Comparison of ENCODE assay signal across 10 cellular contexts in the genomic region with DNA sequence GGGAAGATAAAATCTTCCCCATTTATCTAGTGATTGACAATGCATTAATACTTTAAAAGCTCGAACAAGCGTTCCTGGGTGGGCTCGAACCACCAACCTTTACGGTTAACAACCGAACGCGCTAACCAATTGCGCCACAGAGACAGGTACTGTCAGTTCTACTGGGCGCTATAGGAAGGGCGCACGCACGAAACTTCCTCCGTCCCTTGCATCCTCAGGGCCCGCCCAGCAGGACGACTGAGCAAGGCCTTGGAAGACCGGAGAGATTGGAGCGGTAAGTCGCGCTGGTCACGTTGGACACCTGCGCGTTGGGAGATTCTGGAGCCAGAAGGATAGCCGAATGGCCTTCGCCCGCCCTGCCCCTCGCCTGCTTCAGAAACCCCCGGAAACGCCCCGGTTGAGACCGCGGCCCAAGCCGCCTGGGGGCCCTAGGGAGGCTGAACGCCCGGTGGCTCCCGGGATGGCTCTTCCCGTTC. TPM values are rescaled to one million over a fixed set of nuclear protein-coding genes. Genes with fewer than 3 reads are reported as not detected.
DNase-seq lines count a peak whose midpoint lies in the region; ATAC-seq, FAIRE-seq and TF ChIP-seq lines count a peak whose summit lies in the region.
"Not testable (repeated sequence)": the region's sequence is repeated elsewhere in the genome, so short reads cannot be mapped to it uniquely, and the experiment has no call there.
"Had no signal": no experiment of that assay in that cellular context is flagged by ENCODE, and none has a peak within 500 bp of the region (broad histone marks: within the 10 kb centered on the region; RNA-seq: fewer than 3 reads in every experiment).

No MANE protein-coding gene starts in this region.

- H3K9me3 Mint-ChIP-seq in T-helper 2 cell treated with Interferon-gamma antibody and Interleukin-4, amounts not matched to agents 5 μg/mL and 100 μg/mL, for 36 hours: not testable (repeated sequence)

- POLR2A ChIA-PET in A549 (lab: Yijun Ruan, JAX): not testable (repeated sequence)

- H3K4me1 ChIP-seq in A549: not testable (repeated sequence)

- not testable (repeated sequence) for TF ChIP-seq CTCF in A549 (IDR thresholded peaks at IDR 0.05); omental fat pad (IDR thresholded peaks at IDR 0.05)

- not testable (repeated sequence) for H3K27me3 Mint-ChIP-seq in T-helper 2 cell treated with Interferon-gamma antibody and Interleukin-4, amounts not matched to agents 5 μg/mL and 100 μg/mL, for 36 hours (ENCODE audit: low read depth)

- H3K27ac ChIP-seq in A549: peak overlapping the region; percentile 72 to 82

- ATAC-seq in A549: peak in 1 of 2 experiments; percentile 92; a peak in 3 of 6 replicates
- ATAC-seq in omental fat pad (ENCODE audit: low FRiP score): not testable (repeated sequence)

- peak overlapping the region; percentile 83 for H3K27ac Mint-ChIP-seq in T-helper 2 cell treated with Interferon-gamma antibody and Interleukin-4, amounts not matched to agents 5 μg/mL and 100 μg/mL, for 36 hours

- H3K4me3 ChIP-seq in A549: peak overlapping the region; percentile 35

- peak overlapping the region; percentile 86 for H3K4me3 Mint-ChIP-seq in T-helper 2 cell treated with Interferon-gamma antibody and Interleukin-4, amounts not matched to agents 5 μg/mL and 100 μg/mL, for 36 hours

- FAIRE-seq in A549 (lab: Jason Lieb, UNC): not testable (repeated sequence)

- TF ChIP-seq EP300 in A549 (IDR thresholded peaks at IDR 0.05): not testable (repeated sequence)

- CTCF ChIA-PET in A549 (lab: Yijun Ruan, JAX): not testable (repeated sequence)

- not testable (repeated sequence) for H3K9me3 ChIP-seq in A549

- TF ChIP-seq RAD21 in A549 (conservative IDR thresholded peaks at IDR 0.05 in 1 of 2, IDR thresholded peaks at IDR 0.05 in 1 of 2): not testable (repeated sequence)

- not testable (repeated sequence) for H3K4me1 Mint-ChIP-seq in T-helper 2 cell treated with Interferon-gamma antibody and Interleukin-4, amounts not matched to agents 5 μg/mL and 100 μg/mL, for 36 hours (ENCODE audit: low read depth)

- TF ChIP-seq POLR2A in A549 (IDR thresholded peaks at IDR 0.05; ENCODE audit: low read length): peak; percentile 27; the same call in 1 of the 2 replicates

- H3K36me3 Mint-ChIP-seq in T-helper 2 cell treated with Interferon-gamma antibody and Interleukin-4, amounts not matched to agents 5 μg/mL and 100 μg/mL, for 36 hours (ENCODE audit: low read depth): not testable (repeated sequence)

- H3K4me2 ChIP-seq in A549: peak overlapping the region; percentile 53

- peak in 1 of 2 experiments; percentile 85 for DNase-seq in A549 (ENCODE audit: low read depth in 1 of 2, low spot score in 1 of 2)
- peak; percentile 0 for DNase-seq in HCEC 1CT
- peak; percentile 44 for DNase-seq in T-helper 2 cell treated with Interferon-gamma antibody and Interleukin-4, amounts not matched to agents 5 μg/mL and 100 μg/mL, for 36 hours (ENCODE audit: low spot score)
- peak; percentile 28 for DNase-seq in activated T-helper 9 cell treated with anti-CD3 and anti-CD28 coated beads, Interleukin-2, amount 50 U/mL, for 16 hours (ENCODE audit: low read depth)
- DNase-seq in ecto neural progenitor cell (ENCODE audit: low spot score): peak; percentile 57
- peak; percentile 0 for DNase-seq in iPS DF 4.7 (ENCODE audit: extremely low read depth, low spot score)
- peak; percentile 20 for DNase-seq in omental fat pad (ENCODE audit: low spot score)
- peak; percentile 11 to 48 (median 19) for DNase-seq in stimulated activated CD4-positive, alpha-beta T cell treated with anti-CD3 and anti-CD28 coated beads, TNF-alpha, amount 100 ng/mL, for 1 hour (ENCODE audit: low read depth in 3 of 3, low spot score in 1 of 3)

- WGBS in A549 (ENCODE audit: missing lambda C conversion rate): under 1% methylated on average over 16 of the region's 36 CpGs

TF ChIP-seq in A549, 52 proteins besides CTCF, POLR2A, EP300 and RAD21:
- TF ChIP-seq CEBPB (IDR thresholded peaks at IDR 0.05): peak in 1 of 2 experiments; percentile 49; a peak in 2 of 4 replicates
- peak; percentile 59 for TF ChIP-seq SREBF2 (IDR thresholded peaks at IDR 0.05)
- TF ChIP-seq, protein P1, sequence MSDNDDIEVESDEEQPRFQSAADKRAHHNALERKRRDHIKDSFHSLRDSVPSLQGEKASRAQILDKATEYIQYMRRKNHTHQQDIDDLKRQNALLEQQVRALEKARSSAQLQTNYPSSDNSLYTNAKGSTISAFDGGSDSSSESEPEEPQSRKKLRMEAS (IDR thresholded peaks at IDR 0.05): 0 out of 2 replicates have a peak, but pooled peaks have one; percentile 20
TF ChIP-seq in A549: peak in this region for 3; not testable (repeated sequence) for 49.

RNA-seq across cellular contexts. Expression of gene PPIAL4C, which starts 25.3 kb away (rescaled TPM):
- polyA plus RNA-seq in A549 (2011; rRNA removed): not detected in 2 replicates
- polyA plus RNA-seq in A549 (2012; cell fraction: cytosol; rRNA removed): not detected in 2 replicates
- polyA plus RNA-seq in A549 (2012; cell fraction: nucleus; rRNA removed): not detected in 2 replicates
- not detected in 3 replicates for polyA plus RNA-seq in A549 (2017; fragmentation: RNase III; extraction: RNeasy Plus Mini Kit Qiagen cat#74134 plus additional on column Dnase treatment)
- not detected in 2 replicates for polyA minus RNA-seq in A549 (2011; rRNA and poly(A)+ RNA removed)
- not detected for total RNA-seq in omental fat pad
- total RNA-seq: A172 had no signal
- polyA plus RNA-seq: adipose tissue had no signal
